Comparison of ENCODE assay signal across 8 cellular contexts in the genomic region with DNA sequence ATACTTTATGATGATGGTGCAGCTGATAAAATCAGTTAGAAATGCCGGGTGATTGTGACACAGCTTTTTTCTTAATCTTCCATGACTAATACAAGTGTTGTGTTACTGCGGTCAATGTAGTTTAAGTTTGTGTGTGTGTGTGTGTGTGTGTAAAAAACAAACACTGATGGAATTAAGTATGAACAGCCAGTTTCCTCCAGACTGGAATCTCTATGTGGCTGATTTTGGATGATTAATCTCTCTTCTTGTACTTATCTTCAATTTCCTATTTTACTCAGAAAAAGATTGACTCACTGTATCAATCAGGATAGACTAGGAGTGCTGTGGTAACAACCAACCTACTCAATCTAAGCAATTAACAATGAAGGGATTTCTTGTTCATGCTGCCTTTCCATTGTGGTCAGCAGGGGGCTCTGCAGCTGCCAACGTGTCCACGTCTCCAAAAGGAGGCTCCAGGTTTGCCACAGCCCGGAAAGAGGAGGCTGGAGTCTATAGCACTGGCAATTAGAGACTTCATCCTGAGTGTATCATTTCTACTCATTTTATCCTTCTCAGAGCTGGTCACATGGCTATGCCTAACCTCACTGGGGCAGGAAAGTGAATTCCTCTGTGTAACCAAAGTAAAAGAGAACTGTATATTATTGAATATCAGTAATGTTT.
DNase-seq lines count a peak whose midpoint lies in the region; ATAC-seq, FAIRE-seq and TF ChIP-seq lines count a peak whose summit lies in the region.

No MANE protein-coding gene starts in this region.

- H3K9me3 ChIP-seq in AG04450 (ENCODE audit: control insufficient read depth, insufficient read depth, low read length): no peaks in the 10 kb centered on the region
- H3K9me3 ChIP-seq in H1 (ENCODE audit: insufficient read depth in 2 of 2, low read depth in 1 of 2, low read length in 1 of 2): no peaks in the 10 kb centered on the region
- no peaks in the 10 kb centered on the region for H3K9me3 ChIP-seq in osteoblast (ENCODE audit: low read depth, low read length)

- no peak overlapping the region for H4K5ac ChIP-seq in H1 (ENCODE audit: insufficient read length, low read depth, low read length)

- no peak overlapping the region for H2BK12ac ChIP-seq in H1 (ENCODE audit: low read depth, low read length)

- FAIRE-seq in H1 (lab: Jason Lieb, UNC): peak; percentile 75

- H4K20me1 ChIP-seq in H1 (replicated peaks in 1 of 2; ENCODE audit: control insufficient read depth in 1 of 2, insufficient read depth in 2 of 2, low read length in 2 of 2): no peaks in the 10 kb centered on the region
- H4K20me1 ChIP-seq in osteoblast (ENCODE audit: insufficient read depth, low read length): no peaks in the 10 kb centered on the region

- H3K4me1 ChIP-seq in H1 (replicated peaks in 1 of 4; ENCODE audit: control insufficient read depth in 3 of 4, insufficient read depth in 4 of 4, low read length in 3 of 4) (no peaks in the 10 kb centered on the region), osteoblast (ENCODE audit: insufficient read depth, low read length) (peaks cover 24% of the 10 kb centered on the region)

- TF ChIP-seq EP300 in H1 (IDR thresholded peaks at IDR 0.05; ENCODE audit: borderline replicate concordance in 1 of 2, low read depth in 2 of 2, low read length in 2 of 2): no peak

- peak; percentile 48 to 58; a peak in 3 of 4 replicates for TF ChIP-seq RAD21 in H1 (IDR thresholded peaks at IDR 0.05 in 1 of 2, conservative IDR thresholded peaks at IDR 0.05 in 1 of 2; ENCODE audit: low read depth in 2 of 2, low read length in 2 of 2)

- H3K36me3 ChIP-seq in GM06990 (ENCODE audit: control insufficient read depth, insufficient read depth, low read length) (no peaks in the 10 kb centered on the region), H1 (ENCODE audit: control insufficient read depth in 2 of 4, insufficient read depth in 4 of 4, low read length in 3 of 4) (no peaks in the 10 kb centered on the region), osteoblast (ENCODE audit: insufficient read depth, low read length) (peaks cover 4% of the 10 kb centered on the region)

- CTCF ChIA-PET in AG04450 (lab: Charles Lee): interaction anchor here (0.6 to 2.0 kb wide), 9 partner anchors 11 to 1408 kb away, joined by 3 to 5 read pairs (median 4); no protein-coding TSS in a partner anchor
- CTCF ChIA-PET in H1 (lab: Charles Lee; ENCODE audit: partially characterized antibody): interaction anchor here (0.6 to 2.6 kb wide), 13 partner anchors 8 to 1400 kb away, joined by 3 to 13 read pairs (median 4); no protein-coding TSS in a partner anchor

- H3K79me2 ChIP-seq in H1 (ENCODE audit: control insufficient read depth in 1 of 2, insufficient read depth in 2 of 2, low read length in 2 of 2) (no peaks in the 10 kb centered on the region), osteoblast (ENCODE audit: insufficient read depth, low read length) (no peaks in the 10 kb centered on the region)

- no peaks in the 10 kb centered on the region for H3K79me1 ChIP-seq in H1 (ENCODE audit: low read depth, low read length)

- H3K9ac ChIP-seq in H1 (replicated peaks in 1 of 4; ENCODE audit: extremely low read depth in 1 of 4, low read depth in 3 of 4, low read length in 3 of 4): no peak overlapping the region

- H3K4me2 ChIP-seq in H1 (ENCODE audit: insufficient read depth in 1 of 2, low read depth in 2 of 2, low read length in 2 of 2) (no peak overlapping the region), osteoblast (ENCODE audit: insufficient read depth, low read length) (peak overlapping the region; percentile 25)

- H3K23me2 ChIP-seq in H1 (ENCODE audit: low read depth, low read length): no peaks in the 10 kb centered on the region

- H2AFZ ChIP-seq in H1 (ENCODE audit: low read length) (no peak overlapping the region), osteoblast (ENCODE audit: low read length) (peak overlapping the region; percentile 72)

- H3K4me3 ChIP-seq in AG04450 (ENCODE audit: low read depth, low read length) (no peak overlapping the region), GM06990 (replicated peaks; ENCODE audit: low read depth, low read length) (no peak overlapping the region), H1 (ENCODE audit: extremely low read depth in 1 of 4, insufficient read depth in 2 of 4, low read depth in 3 of 4, low read length in 4 of 4) (no peak overlapping the region), osteoblast (ENCODE audit: insufficient read depth, low read length) (no peak overlapping the region)

- H3K18ac ChIP-seq in H1 (ENCODE audit: extremely low read depth, low read length): no peak overlapping the region

- POLR2A ChIA-PET in AG04450 (lab: Yijun Ruan, JAX): interaction anchor here (0.6 to 0.7 kb wide), 4 partner anchors 10 to 1052 kb away, joined by 3 to 4 read pairs (median 3); no protein-coding TSS in a partner anchor
- POLR2A ChIA-PET in H1 (lab: Charles Lee; ENCODE audit: partially characterized antibody): no interaction called here

- no peak overlapping the region for H4K8ac ChIP-seq in H1 (ENCODE audit: extremely low read depth, insufficient read depth, low read length)

- no peak for TF ChIP-seq POLR2A in H1 (IDR thresholded peaks at IDR 0.05; ENCODE audit: control extremely low read depth in 1 of 2, low read depth in 2 of 2, low read length in 2 of 2)

- H2AK5ac ChIP-seq in H1 (ENCODE audit: low read depth, low read length): no peak overlapping the region

- DNase-seq in AG04450 (ENCODE audit: low read depth, low spot score) (peak; percentile 88), GM06990 (ENCODE audit: extremely low read depth, insufficient read length) (no peak), NCI-H82 treated with DMSO at 0.1 percent for 48 hours (lab: John Stamatoyannopoulos, UW; ENCODE audit: unreplicated experiment) (peak; percentile 26), H1 (ENCODE audit: low read depth in 1 of 2, low spot score in 2 of 2) (peak in 1 of 2 experiments; percentile 60), osteoblast (ENCODE audit: insufficient read length, low spot score, missing footprints) (peak; percentile 82), LoVo (ENCODE audit: low spot score) (no peak), NCI-H146 treated with DMSO at 0.1 percent for 48 hours (lab: John Stamatoyannopoulos, UW; ENCODE audit: unreplicated experiment) (no peak)

- H3K23ac ChIP-seq in H1 (ENCODE audit: insufficient read length): no peak overlapping the region

- WGBS in H1 (ENCODE audit: extremely low coverage in 1 of 2, insufficient coverage in 1 of 2, insufficient read length in 1 of 2, insufficient replicate concordance in 2 of 2, low coverage in 1 of 2, low lambda C conversion rate in 2 of 2, missing lambda C conversion rate in 1 of 2), 2 experiments: 64% methylated on average over 5 of the region's 5 CpGs; no CpG with 5 or more reads in 1 of the 2 experiments

- no peak overlapping the region for H2BK20ac ChIP-seq in H1 (ENCODE audit: low read length)

- H3K27ac ChIP-seq in AG04450 (ENCODE audit: low read depth, low read length) (peak overlapping the region; percentile 87), H1 (ENCODE audit: low read depth, low read length) (no peak overlapping the region), osteoblast (ENCODE audit: low read depth, low read length) (peak overlapping the region; percentile 87)

- H2BK15ac ChIP-seq in H1 (ENCODE audit: low read length): no peak overlapping the region

- no peak overlapping the region for H4K91ac ChIP-seq in H1 (replicated peaks; ENCODE audit: insufficient read length, low read length)

- TF ChIP-seq CTCF in AG04450 (IDR thresholded peaks at IDR 0.05; ENCODE audit: low read depth, low read length) (peak; percentile 66), GM06990 (IDR thresholded peaks at IDR 0.05; ENCODE audit: insufficient read depth, low read length, poor library complexity, severe bottlenecking) (peak; percentile 63), H1 (IDR thresholded peaks at IDR 0.05; ENCODE audit: control extremely low read depth in 1 of 3, insufficient read depth in 1 of 3, low read depth in 1 of 3, low read length in 3 of 3) (peak; percentile 67 to 85 (median 73)), osteoblast (IDR thresholded peaks at IDR 0.05; ENCODE audit: extremely low read depth, low read depth, low read length) (peak; percentile 67)

- H2BK5ac ChIP-seq in H1 (ENCODE audit: low read depth, low read length): no peak overlapping the region

- H2BK120ac ChIP-seq in H1 (replicated peaks; ENCODE audit: low read depth, low read length): no peak overlapping the region

- H3K4ac ChIP-seq in H1 (replicated peaks; ENCODE audit: insufficient read length, low read depth, low read length): no peak overlapping the region

- no peak overlapping the region for H3K14ac ChIP-seq in H1 (ENCODE audit: insufficient read length)

- no peak for ATAC-seq in GM21360 (IDR thresholded peaks at IDR 0.05; ENCODE audit: unreplicated experiment)

- H3K27me3 ChIP-seq in AG04450 (ENCODE audit: control insufficient read depth, insufficient read depth, low read length): no peaks in the 10 kb centered on the region
- no peaks in the 10 kb centered on the region for H3K27me3 ChIP-seq in GM06990 (replicated peaks; ENCODE audit: control insufficient read depth, insufficient read depth, low read length)
- H3K27me3 ChIP-seq in H1 (replicated peaks in 1 of 4; ENCODE audit: control insufficient read depth in 3 of 4, extremely low read depth in 1 of 4, insufficient read depth in 3 of 4, low read length in 3 of 4): no peaks in the 10 kb centered on the region
- H3K27me3 ChIP-seq in osteoblast (ENCODE audit: insufficient read depth, low read length): no peaks in the 10 kb centered on the region

- no peak overlapping the region for H3K56ac ChIP-seq in H1 (replicated peaks; ENCODE audit: insufficient read length, low read depth, low read length)

TF ChIP-seq in H1, 55 proteins besides CTCF, POLR2A, EP300 and RAD21:
- peak; percentile 54; the same call in 1 of the 2 replicates for TF ChIP-seq CREB1 (IDR thresholded peaks at IDR 0.05)
- no peak for TF ChIP-seq NRF1 (IDR thresholded peaks at IDR 0.05; ENCODE audit: low read depth, low read length)
- TF ChIP-seq SAP30 (IDR thresholded peaks at IDR 0.05; ENCODE audit: insufficient read depth, insufficient replicate concordance, low read length): no peak
TF ChIP-seq in H1: peak in this region for 1.

Comparison
In these comparisons a context has a peak if more than half of its experiments do, and no peak if none do; other contexts are left out.
1. DNase-seq: peak in AG04450 (single experiment), NCI-H82 treated with DMSO at 0.1 percent for 48 hours (single experiment) and osteoblast (single experiment); none in GM06990 (single experiment), LoVo (single experiment) and NCI-H146 treated with DMSO at 0.1 percent for 48 hours (single experiment).
2. Peak in every context shown above with its lines, with median percentiles within 50 percentile points of each other: CTCF ChIP-seq.